In genomic region chr14:69760810-69761209, GRCh38 we compare ENCODE assay signal across 1 cellular context.
TF ChIP-seq lines count a peak whose summit lies in the region.

No MANE protein-coding gene starts in this region.

TF ChIP-seq in HepG2, 621 proteins besides CTCF, POLR2A, EP300 and RAD21 (continued from another document):
- TF ChIP-seq ZBTB40 (IDR thresholded peaks at IDR 0.05) (no peak), ZBTB40 (CRISPR knock-in tag; IDR thresholded peaks at IDR 0.05) (no peak), TOPORS (CRISPR knock-in tag; IDR thresholded peaks at IDR 0.05) (no peak), ZNF546 (CRISPR knock-in tag; conservative IDR thresholded peaks at IDR 0.05) (no peak)
